Comparison of ENCODE assay signal across 10 cellular contexts in genomic region chr12:53066594-53066978, GRCh38. TPM values are rescaled to one million over a fixed set of nuclear protein-coding genes. Genes with fewer than 3 reads are reported as not detected.
DNase-seq lines count a peak whose midpoint lies in the region; ATAC-seq and TF ChIP-seq lines count a peak whose summit lies in the region.
"Had no signal": no experiment of that assay in that cellular context is flagged by ENCODE, and none has a peak within 500 bp of the region (broad histone marks: within the 10 kb centered on the region; RNA-seq: fewer than 3 reads in every experiment).

No MANE protein-coding gene starts in this region.

- H3K27me3 ChIP-seq in right atrium auricular region = no peaks in the 10 kb centered on the region

- H3K4me1 ChIP-seq in right atrium auricular region = peaks cover 0 to 84% of the 10 kb centered on the region in 2 donors

- POLR2A ChIA-PET in activated CD8-positive, alpha-beta T cell treated with anti-CD3 and anti-CD28 coated beads, Interleukin-2, amount 10 ng/mL, durations not matched to agents 7 days and 5 days (lab: Charles Lee) = interaction anchor here (1.1 to 1.5 kb wide), 2 partner anchors 36 to 229 kb away, joined by 4 to 5 read pairs; partner anchors contain the start of genes PFDN5 and SOAT2

- TF ChIP-seq CTCF in Calu3 (IDR thresholded peaks at IDR 0.05; ENCODE audit: unreplicated experiment) (no peak), right atrium auricular region (IDR thresholded peaks at IDR 0.05) (no peak)

- no TSS peak for BruUV-seq in Calu3 (replicated peaks; lab: Mats Ljungman, UMichigan)

- H3K9me3 ChIP-seq in right atrium auricular region = no peaks in the 10 kb centered on the region

- H3K4me1 Mint-ChIP-seq in Calu3 (ENCODE audit: low read depth, unreplicated experiment) = peaks cover 17% of the 10 kb centered on the region
- peaks cover 7% of the 10 kb centered on the region for H3K4me1 Mint-ChIP-seq in activated CD8-positive, alpha-beta T cell treated with anti-CD3 and anti-CD28 coated beads, Interleukin-2, amount 10 ng/mL, durations not matched to agents 7 days and 5 days (ENCODE audit: low read depth)
- peaks cover 51% of the 10 kb centered on the region for H3K4me1 Mint-ChIP-seq in stimulated activated effector memory CD8-positive, alpha-beta T cell treated with anti-CD3 and anti-CD28 coated beads, Interleukin-12 subunit alpha, Interleukin-12 subunit beta, amount 100 ng/mL, for 72 hours

- no peak overlapping the region for H3K4me3 ChIP-seq in right atrium auricular region

- no peak overlapping the region for H3K4me3 Mint-ChIP-seq in Calu3 (ENCODE audit: low read depth, unreplicated experiment)
- H3K4me3 Mint-ChIP-seq in activated CD8-positive, alpha-beta T cell treated with anti-CD3 and anti-CD28 coated beads, Interleukin-2, amount 10 ng/mL, durations not matched to agents 7 days and 5 days = no peak overlapping the region
- H3K4me3 Mint-ChIP-seq in stimulated activated effector memory CD8-positive, alpha-beta T cell treated with anti-CD3 and anti-CD28 coated beads, Interleukin-12 subunit alpha, Interleukin-12 subunit beta, amount 100 ng/mL, for 72 hours = peak overlapping the region; percentile 1

- peak overlapping the region; percentile 54 for H3K27ac Mint-ChIP-seq in Calu3 (ENCODE audit: unreplicated experiment)
- H3K27ac Mint-ChIP-seq in activated CD8-positive, alpha-beta T cell treated with anti-CD3 and anti-CD28 coated beads, Interleukin-2, amount 10 ng/mL, durations not matched to agents 7 days and 5 days = peak overlapping the region; percentile 41
- H3K27ac Mint-ChIP-seq in stimulated activated effector memory CD8-positive, alpha-beta T cell treated with anti-CD3 and anti-CD28 coated beads, Interleukin-12 subunit alpha, Interleukin-12 subunit beta, amount 100 ng/mL, for 72 hours = peak overlapping the region; percentile 72

- H3K36me3 ChIP-seq in right atrium auricular region = peaks cover 56% of the 10 kb centered on the region

- H3K27ac ChIP-seq in right atrium auricular region = peak overlapping the region; percentile 67 to 80
- H3K27ac ChIP-seq: epithelial cell of prostate had no signal

- ATAC-seq in activated CD8-positive, alpha-beta T cell treated with anti-CD3 and anti-CD28 coated beads, Interleukin-2, amount 10 ng/mL, durations not matched to agents 7 days and 5 days = no peak
- no peak for ATAC-seq in stimulated activated effector memory CD8-positive, alpha-beta T cell treated with anti-CD3 and anti-CD28 coated beads, Interleukin-12 subunit alpha, Interleukin-12 subunit beta, amount 100 ng/mL, for 72 hours
- ATAC-seq in esophagus mucosa = no peak

- no peak for DNase-seq in Calu3
- no peak for DNase-seq in activated CD8-positive, alpha-beta T cell treated with anti-CD3 and anti-CD28 coated beads, Interleukin-2, amount 10 ng/mL, durations not matched to agents 7 days and 5 days
- peak; percentile 59 for DNase-seq in right atrium auricular region (ENCODE audit: low spot score)
- no peak for DNase-seq in stimulated activated effector memory CD8-positive, alpha-beta T cell treated with anti-CD3 and anti-CD28 coated beads, Interleukin-12 subunit alpha, Interleukin-12 subunit beta, amount 100 ng/mL, for 72 hours (ENCODE audit: low spot score in 2 of 2)
- DNase-seq in NCI-H774 (lab: John Stamatoyannopoulos, UW) = no peak
- no peak for DNase-seq in NCI-H510A (lab: John Stamatoyannopoulos, UW)
- DNase-seq in activated T-cell treated with anti-CD3 and anti-CD28 coated beads for 4 hours = no peak

- no peaks in the 10 kb centered on the region for H3K9me3 Mint-ChIP-seq in Calu3 (ENCODE audit: low read depth, unreplicated experiment)
- no peaks in the 10 kb centered on the region for H3K9me3 Mint-ChIP-seq in activated CD8-positive, alpha-beta T cell treated with anti-CD3 and anti-CD28 coated beads, Interleukin-2, amount 10 ng/mL, durations not matched to agents 7 days and 5 days (ENCODE audit: insufficient read depth)
- H3K9me3 Mint-ChIP-seq in stimulated activated effector memory CD8-positive, alpha-beta T cell treated with anti-CD3 and anti-CD28 coated beads, Interleukin-12 subunit alpha, Interleukin-12 subunit beta, amount 100 ng/mL, for 72 hours = no peaks in the 10 kb centered on the region

- H3K36me3 Mint-ChIP-seq in Calu3 (ENCODE audit: insufficient read depth, unreplicated experiment) = peaks cover 17% of the 10 kb centered on the region
- H3K36me3 Mint-ChIP-seq in activated CD8-positive, alpha-beta T cell treated with anti-CD3 and anti-CD28 coated beads, Interleukin-2, amount 10 ng/mL, durations not matched to agents 7 days and 5 days (ENCODE audit: low read depth) = peaks cover 26% of the 10 kb centered on the region
- H3K36me3 Mint-ChIP-seq in stimulated activated effector memory CD8-positive, alpha-beta T cell treated with anti-CD3 and anti-CD28 coated beads, Interleukin-12 subunit alpha, Interleukin-12 subunit beta, amount 100 ng/mL, for 72 hours = peaks cover 74% of the 10 kb centered on the region

- CTCF ChIA-PET in Calu3 (lab: Charles Lee) = interaction anchor here (0.7 to 2.1 kb wide), 10 partner anchors 12 to 229 kb away, joined by 3 to 39 read pairs (median 8); partner anchors contain the start of genes CSAD, IGFBP6, PFDN5 and SOAT2
- CTCF ChIA-PET in activated CD8-positive, alpha-beta T cell treated with anti-CD3 and anti-CD28 coated beads, Interleukin-2, amount 10 ng/mL, durations not matched to agents 7 days and 5 days (lab: Charles Lee) = interaction anchor here (0.7 to 10.2 kb wide), 36 partner anchors 11 to 286 kb away, joined by 3 to 295 read pairs (median 6); partner anchors contain the start of genes AAAS, CSAD, ESPL1 and IGFBP6

- intact Hi-C loops in Calu3 (cut with micrococcal nuclease; ENCODE audit: unreplicated experiment) = loop anchor here (2.0 to 5.0 kb wide), 2 partner anchors 32 to 126 kb away; no protein-coding TSS in a partner anchor

- H3K27me3 Mint-ChIP-seq in Calu3 (ENCODE audit: unreplicated experiment) = no peaks in the 10 kb centered on the region
- no peaks in the 10 kb centered on the region for H3K27me3 Mint-ChIP-seq in activated CD8-positive, alpha-beta T cell treated with anti-CD3 and anti-CD28 coated beads, Interleukin-2, amount 10 ng/mL, durations not matched to agents 7 days and 5 days (ENCODE audit: low read depth)

RNA-seq across cellular contexts. Expression of gene SPRYD3, which starts 12.6 kb away (rescaled TPM):
- total RNA-seq in Calu3 (2022) (12.9 and 14.6 TPM in 2 replicates), right atrium auricular region (10 to 100 TPM; 33.5 to 64.5 TPM), esophagus mucosa (29.3 TPM)
- 10 to 100 TPM; 27.2 to 31.2 TPM for total RNA-seq in activated CD8-positive, alpha-beta T cell treated with anti-CD3 and anti-CD28 coated beads, Interleukin-2, amount 10 ng/mL, durations not matched to agents 7 days and 5 days

RNA-seq across cellular contexts. Expression of gene TNS2, which starts 16.7 kb away (rescaled TPM):
- 1.3 and 4.7 TPM in 2 replicates for total RNA-seq in Calu3 (2022)
- total RNA-seq in activated CD8-positive, alpha-beta T cell treated with anti-CD3 and anti-CD28 coated beads, Interleukin-2, amount 10 ng/mL, durations not matched to agents 7 days and 5 days = 1 to 10 TPM; 1.0 to 1.4 TPM
- total RNA-seq in right atrium auricular region = 100 to 1,000 TPM in 1 of 2 donors, 10 to 100 TPM in 1; 76.2 to 153 TPM
- 10.6 TPM for total RNA-seq in esophagus mucosa

RNA-seq across cellular contexts. Expression of gene IGFBP6, which starts 30.9 kb away (rescaled TPM):
- 25.4 and 67.0 TPM in 2 replicates for total RNA-seq in Calu3 (2022)
- total RNA-seq in activated CD8-positive, alpha-beta T cell treated with anti-CD3 and anti-CD28 coated beads, Interleukin-2, amount 10 ng/mL, durations not matched to agents 7 days and 5 days = 1 to 10 TPM; 3.1 to 5.4 TPM
- 100 to 1,000 TPM in 1 of 2 donors, 10 to 100 TPM in 1; 99.0 to 358 TPM for total RNA-seq in right atrium auricular region
- total RNA-seq in esophagus mucosa = 50.5 TPM

RNA-seq across cellular contexts. Expression of gene SOAT2, which starts 36.7 kb away (rescaled TPM):
- total RNA-seq in Calu3 (2022) (not detected in 2 replicates), right atrium auricular region (not detected), esophagus mucosa (not detected)
- total RNA-seq in activated CD8-positive, alpha-beta T cell treated with anti-CD3 and anti-CD28 coated beads, Interleukin-2, amount 10 ng/mL, durations not matched to agents 7 days and 5 days = 10 to 100 TPM; 10.8 to 13.3 TPM
- total RNA-seq: HT1080 had no signal
